ENCODE assay signal across 10 cellular contexts in the genomic region with DNA sequence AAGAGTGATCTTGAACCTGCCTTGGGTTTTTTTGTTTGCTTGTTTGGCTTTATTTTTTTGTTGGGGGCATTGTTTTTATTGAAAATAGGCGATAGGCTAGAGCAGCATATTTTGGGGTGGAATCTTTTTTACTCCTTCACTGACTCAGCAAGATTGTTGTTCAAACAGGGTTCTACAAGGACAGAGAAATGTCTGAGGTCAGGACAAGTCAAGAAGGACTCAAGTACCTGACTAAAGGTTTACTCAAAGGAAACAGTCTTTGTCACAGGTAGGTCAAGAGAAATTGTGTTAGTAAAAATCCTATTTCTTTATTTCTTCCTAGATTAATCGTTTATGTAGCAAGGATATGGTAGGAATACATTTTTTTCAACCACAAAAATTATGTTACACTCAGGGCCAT.
"Had no signal": no experiment of that assay in that cellular context is flagged by ENCODE, and none has a peak within 500 bp of the region (broad histone marks: within the 10 kb centered on the region; RNA-seq: fewer than 3 reads in every experiment).

No MANE protein-coding gene starts in this region.

- DNase-seq: GM23248, H7, HFFc6, IMR-90, KG1 had no signal

- H3K4me3 ChIP-seq: GM23248, HAP-1, K562 had no signal

- ATAC-seq: HCT116, K562 had no signal

- FAIRE-seq: H1, HTR-8/SVneo, K562 had no signal

- H3K27ac ChIP-seq: GM23248 had no signal

- H3K36me3 ChIP-seq: HAP-1 had no signal
